Comparison of ENCODE assay signal across 8 cellular contexts in genomic region chr3:42653560-42654330, GRCh38. TPM values are rescaled to one million over a fixed set of nuclear protein-coding genes. Genes with fewer than 3 reads are reported as not detected.
DNase-seq lines count a peak whose midpoint lies in the region; ATAC-seq and TF ChIP-seq lines count a peak whose summit lies in the region.

ZBTB47 (plus strand) TSS chr3:42653697; CDS start chr3:42658356, 4,659 bp downstream.

- intact Hi-C loops in Right ventricle myocardium inferior (cut with DNase I), result loop anchor here (1.0 to 2.0 kb wide), 3 partner anchors 48 to 91 kb away; partner anchors contain the start of gene NKTR

- peaks cover 61 to 64% of the 10 kb centered on the region in 2 experiments for H3K4me1 ChIP-seq in neutrophil (ENCODE audit: control insufficient read depth in 1 of 2, insufficient read depth in 1 of 2, low read depth in 1 of 2, low read length in 1 of 2)

- H3K4me3 ChIP-seq in neutrophil (ENCODE audit: low read depth in 1 of 2, low read length in 1 of 2), result peak within 1 kb of the TSS; percentile 78 to 79

- H3K4me3 Mint-ChIP-seq in activated naive CD8-positive, alpha-beta T cell treated with anti-CD3 and anti-CD28 coated beads for 36 hours, result peak within 1 kb of the TSS; percentile 76

- peaks cover 7% of the 10 kb centered on the region for H3K27me3 Mint-ChIP-seq in activated naive CD8-positive, alpha-beta T cell treated with anti-CD3 and anti-CD28 coated beads for 36 hours

- H3K36me3 Mint-ChIP-seq in activated naive CD8-positive, alpha-beta T cell treated with anti-CD3 and anti-CD28 coated beads for 36 hours, result no peaks in the 10 kb centered on the region

- TF ChIP-seq CTCF in neutrophil (IDR thresholded peaks at IDR 0.05), result no peak

- H3K4me1 Mint-ChIP-seq in activated naive CD8-positive, alpha-beta T cell treated with anti-CD3 and anti-CD28 coated beads for 36 hours, result peaks cover 8% of the 10 kb centered on the region

- no peaks in the 10 kb centered on the region for H3K9me3 Mint-ChIP-seq in activated naive CD8-positive, alpha-beta T cell treated with anti-CD3 and anti-CD28 coated beads for 36 hours

- no peaks in the 10 kb centered on the region for H3K36me3 ChIP-seq in neutrophil

- no peaks in the 10 kb centered on the region for H3K9me3 ChIP-seq in neutrophil

- no peaks in the 10 kb centered on the region for H3K27me3 ChIP-seq in neutrophil

- H3K27ac ChIP-seq in neutrophil, result peak within 1 kb of the TSS; percentile 91

- ATAC-seq in Right ventricle myocardium inferior (peak; percentile 63), GM18873 (IDR thresholded peaks at IDR 0.05; ENCODE audit: low FRiP score, unreplicated experiment) (no peak), GM18907 (IDR thresholded peaks at IDR 0.05; ENCODE audit: unreplicated experiment) (no peak)

- DNase-seq in D341Med (ENCODE audit: low spot score) (peak; percentile 50), HuH-7.5 (ENCODE audit: low spot score) (peak; percentile 73), Right ventricle myocardium inferior (ENCODE audit: missing footprints) (peak; percentile 93), amniotic stem cell (lab: John Stamatoyannopoulos, UW) (no peak)
- no peak for DNase-seq in activated naive CD8-positive, alpha-beta T cell treated with anti-CD3 and anti-CD28 coated beads for 36 hours

- no peak within 1 kb of the TSS for H3K27ac Mint-ChIP-seq in activated naive CD8-positive, alpha-beta T cell treated with anti-CD3 and anti-CD28 coated beads for 36 hours

RNA-seq across cellular contexts. Expression of gene ZBTB47, which starts in this region (rescaled TPM):
- under 1 TPM; 0.68 to 0.87 TPM for total RNA-seq in activated naive CD8-positive, alpha-beta T cell treated with anti-CD3 and anti-CD28 coated beads for 36 hours
- total RNA-seq in Right ventricle myocardium inferior, result 80.2 TPM

Comparison
In these comparisons a context has a peak if more than half of its experiments do, and no peak if none do; other contexts are left out.
1. RNA of gene ZBTB47 (total RNA-seq): 80.2 TPM in Right ventricle myocardium inferior (single experiment); 0.68 to 0.87 TPM in activated naive CD8-positive, alpha-beta T cell treated with anti-CD3 and anti-CD28 coated beads for 36 hours; every median in the first group is over 10 times any median in the second.
2. DNase-seq: peak in D341Med (single experiment), HuH-7.5 (single experiment) and Right ventricle myocardium inferior (single experiment); none in activated naive CD8-positive, alpha-beta T cell treated with anti-CD3 and anti-CD28 coated beads for 36 hours (single experiment) and amniotic stem cell (single experiment).